In genomic region chr9:17138503-17138902, GRCh38 we compare ENCODE assay signal across 15 cellular contexts. TPM values are rescaled to one million over a fixed set of nuclear protein-coding genes. Genes with fewer than 3 reads are reported as not detected.
A peak's percentile ranks its signal among the peaks of the same experiment; 100 is the strongest.
DNase-seq lines count a peak whose midpoint lies in the region; TF ChIP-seq lines count a peak whose summit lies in the region.
"Had no signal": no experiment of that assay in that cellular context is flagged by ENCODE, and none has a peak within 500 bp of the region (broad histone marks: within the 10 kb centered on the region; RNA-seq: fewer than 3 reads in every experiment).

No MANE protein-coding gene starts in this region.

- peak overlapping the region in 1 of 2 donors; percentile 17 for H3K9ac ChIP-seq in liver (ENCODE audit: low read depth in 1 of 2, low read length in 2 of 2)

- peaks cover 0 to under 1% (median 0%) of the 10 kb centered on the region in 4 donors for H3K36me3 ChIP-seq in liver (ENCODE audit: control insufficient read depth in 4 of 4, insufficient read depth in 3 of 4, low read depth in 1 of 4, low read length in 3 of 4)
- H3K36me3 ChIP-seq: BE2C had no signal

- H3K27me3 ChIP-seq in liver (ENCODE audit: control insufficient read depth in 4 of 4, insufficient read depth in 4 of 4, low read length in 3 of 4), result no peaks in the 10 kb centered on the region
- H3K27me3 ChIP-seq: BE2C had no signal

- peak in 1 of 2 donors; percentile 44 for TF ChIP-seq RAD21 in liver (IDR thresholded peaks at IDR 0.05)

- H3K9me3 ChIP-seq in liver (ENCODE audit: control insufficient read depth in 4 of 4, low read length in 3 of 4), result no peaks in the 10 kb centered on the region
- H3K9me3 ChIP-seq: BE2C had no signal

- DNase-seq in NCI-H2196 (lab: John Stamatoyannopoulos, UW; ENCODE audit: unreplicated experiment), result peak; percentile 18
- DNase-seq in NCI-H2196 treated with DMSO at 0.1 percent for 48 hours (lab: John Stamatoyannopoulos, UW; ENCODE audit: unreplicated experiment), result no peak
- DNase-seq in HuH-7 (ENCODE audit: low spot score), result peak; percentile 48
- peak; percentile 31 for DNase-seq in NCI-H69 (lab: John Stamatoyannopoulos, UW)
- no peak for DNase-seq in NCI-H187 (lab: John Stamatoyannopoulos, UW)
- no peak for DNase-seq in occipital lobe (lab: John Stamatoyannopoulos, UW)
- DNase-seq: BE2C; CD4-positive, alpha-beta memory T cell; DND-41; GDM1; H7 had no signal

- H3K27ac ChIP-seq in liver (ENCODE audit: low read depth in 1 of 2, low read length in 2 of 2), result peak overlapping the region; percentile 13 to 40
- H3K27ac ChIP-seq: C4-2B, HL-60 had no signal

- WGBS in liver, result 37% methylated on average over 1 of the region's 1 CpG

- TF ChIP-seq CTCF in liver (IDR thresholded peaks at IDR 0.05; ENCODE audit: low read depth, low read length, missing input control), result no peak

- no peak overlapping the region for H3K4me3 ChIP-seq in liver (ENCODE audit: low read depth in 1 of 3, low read length in 3 of 3)
- H3K4me3 ChIP-seq: GM23338 had no signal

- H3K4me1 ChIP-seq in liver (ENCODE audit: control insufficient read depth in 4 of 4, insufficient read depth in 4 of 4, low read length in 3 of 4), result peaks cover 6 to 36% (median 19%) of the 10 kb centered on the region in 4 donors
- H3K4me1 ChIP-seq: BE2C had no signal

TF ChIP-seq in liver, 16 proteins besides CTCF, POLR2A, EP300 and RAD21:
- TF ChIP-seq MAX (IDR thresholded peaks at IDR 0.05), result no peak
- TF ChIP-seq HNF4A (conservative IDR thresholded peaks at IDR 0.05), result peak; percentile 68 to 69
- peak; percentile 58 for TF ChIP-seq ZBTB33 (IDR thresholded peaks at IDR 0.05)
- peak; percentile 61 to 66 for TF ChIP-seq JUND (IDR thresholded peaks at IDR 0.05)
- TF ChIP-seq REST (IDR thresholded peaks at IDR 0.05), result peak; percentile 24
- TF ChIP-seq NR2F2 (IDR thresholded peaks at IDR 0.05), result no peak
- TF ChIP-seq FOXA1 (IDR thresholded peaks at IDR 0.05), result peak; percentile 16
- TF ChIP-seq SP1 (IDR thresholded peaks at IDR 0.05), result peak; percentile 58
- TF ChIP-seq RXRA (IDR thresholded peaks at IDR 0.05), result peak; percentile 94 to 97
- peak; percentile 49 for TF ChIP-seq FOXA2 (IDR thresholded peaks at IDR 0.05)
- peak; percentile 75 for TF ChIP-seq YY1 (IDR thresholded peaks at IDR 0.05)

RNA-seq across cellular contexts. Expression of gene CNTLN, which starts 3.7 kb away (rescaled TPM):
- total RNA-seq in liver (10 to 100 TPM; 11.5 to 31.4 TPM), occipital lobe (16.5 TPM)
- 10 to 100 TPM in 1 of 2 donors, 1 to 10 TPM in 1; 2.8 to 10.5 TPM for polyA plus RNA-seq in liver

Comparison
In these comparisons a context has a peak if more than half of its experiments do, and no peak if none do; other contexts are left out.
1. DNase-seq: peak in NCI-H2196 (single experiment), HuH-7 (single experiment) and NCI-H69 (single experiment); none in NCI-H2196 treated with DMSO at 0.1 percent for 48 hours (single experiment), NCI-H187 (0 of 2) and occipital lobe (single experiment).